In the genomic region with DNA sequence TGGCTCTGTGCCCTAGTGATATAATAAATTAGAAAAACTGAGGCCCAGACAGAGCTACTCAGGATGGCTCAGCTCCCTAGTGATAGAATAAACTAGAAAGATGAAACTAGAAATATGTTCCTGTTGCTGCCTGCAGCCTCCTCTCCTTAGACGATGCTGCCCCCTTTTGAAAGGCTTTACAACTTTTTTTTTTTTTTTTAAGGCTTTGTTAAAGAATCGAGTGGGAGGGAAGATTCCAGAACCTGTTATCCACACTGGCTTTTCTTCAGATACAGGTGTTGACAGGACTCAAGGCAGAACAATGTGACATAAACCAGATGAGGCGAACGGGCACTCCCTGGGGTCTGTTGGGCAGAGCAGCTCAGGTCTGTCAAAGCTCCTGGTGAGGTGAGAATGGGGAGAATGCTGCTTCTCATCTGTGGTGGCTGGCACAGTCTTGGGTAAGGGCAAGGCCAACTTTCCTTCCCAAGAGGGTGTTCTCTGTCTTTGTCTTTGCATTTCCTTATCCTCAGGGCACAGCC, we compare ENCODE assay signal across 8 cellular contexts.
DNase-seq lines count a peak whose midpoint lies in the region; ATAC-seq and TF ChIP-seq lines count a peak whose summit lies in the region.

No MANE protein-coding gene starts in this region.

- H3K9ac ChIP-seq in SK-N-SH = no peak overlapping the region

- H3K27me3 ChIP-seq in SK-N-SH (ENCODE audit: insufficient read depth) = peaks cover 34% of the 10 kb centered on the region
- H3K27me3 ChIP-seq in lower lobe of right lung (ENCODE audit: low read depth) = no peaks in the 10 kb centered on the region

- no peaks in the 10 kb centered on the region for H3K79me2 ChIP-seq in SK-N-SH (ENCODE audit: insufficient read depth)

- no peaks in the 10 kb centered on the region for H3K9me2 ChIP-seq in SK-N-SH

- H3F3A ChIP-seq in SK-N-SH (replicated peaks; ENCODE audit: insufficient read depth) = no peaks in the 10 kb centered on the region

- intact Hi-C loops in lower lobe of right lung (cut with DNase I) = no loop called here

- 6% methylated on average over 4 of the region's 4 CpGs for WGBS in SK-N-SH (ENCODE audit: low lambda C conversion rate)

- H3K4me3 Mint-ChIP-seq in chondrocyte (ENCODE audit: unreplicated experiment) = no peak overlapping the region

- peak; percentile 60 for TF ChIP-seq RAD21 in SK-N-SH (IDR thresholded peaks at IDR 0.05; ENCODE audit: low read length)

- H2AFZ ChIP-seq in SK-N-SH (ENCODE audit: low read depth) = no peak overlapping the region

- no peaks in the 10 kb centered on the region for H4K20me1 ChIP-seq in SK-N-SH (ENCODE audit: insufficient read depth)

- no peak overlapping the region for H3K4me2 ChIP-seq in SK-N-SH

- H3K27ac Mint-ChIP-seq in chondrocyte (ENCODE audit: unreplicated experiment) = no peak overlapping the region

- H3K27me3 Mint-ChIP-seq in chondrocyte (ENCODE audit: low read depth) = peaks cover 13% of the 10 kb centered on the region

- H3K27ac ChIP-seq in SK-N-SH (ENCODE audit: low read depth in 2 of 2, low read length in 1 of 2) = no peak overlapping the region
- no peak overlapping the region for H3K27ac ChIP-seq in lower lobe of right lung

- TF ChIP-seq EP300 in SK-N-SH (IDR thresholded peaks at IDR 0.05; ENCODE audit: borderline replicate concordance in 1 of 2, low read depth in 1 of 2, low read length in 1 of 2) = no peak

- no peaks in the 10 kb centered on the region for H3K4me1 ChIP-seq in SK-N-SH (ENCODE audit: control insufficient read depth in 1 of 2, insufficient read depth in 2 of 2, low read depth in 1 of 2, low read length in 1 of 2)
- peaks cover 4% of the 10 kb centered on the region for H3K4me1 ChIP-seq in lower lobe of right lung

- CTCF ChIA-PET in SK-N-SH (lab: Yijun Ruan, JAX) = interaction anchor here (0.6 to 16.4 kb wide), 10 partner anchors 10 to 999 kb away, joined by 3 to 208 read pairs (median 4); no protein-coding TSS in a partner anchor

- H3K9me3 Mint-ChIP-seq in chondrocyte (ENCODE audit: low read depth) = no peaks in the 10 kb centered on the region

- H3K4me3 ChIP-seq in SK-N-SH (ENCODE audit: low read depth in 2 of 2, low read length in 1 of 2) (no peak overlapping the region; a peak in 1 of 4 replicates), lower lobe of right lung (no peak overlapping the region)

- DNase-seq in SK-N-SH = no peak
- DNase-seq in NCI-H2107 treated with DMSO at 0.1 percent for 48 hours (lab: John Stamatoyannopoulos, UW; ENCODE audit: unreplicated experiment) = peak; percentile 27
- DNase-seq in chondrocyte (ENCODE audit: low spot score) = no peak
- DNase-seq in lower lobe of right lung = no peak
- no peak for DNase-seq in SKM-1 (lab: John Stamatoyannopoulos, UW; ENCODE audit: unreplicated experiment)
- no peak for DNase-seq in amniotic stem cell (lab: John Stamatoyannopoulos, UW)
- DNase-seq in cortex of kidney (lab: John Stamatoyannopoulos, UW) = no peak

- H3K36me3 ChIP-seq in SK-N-SH (replicated peaks in 1 of 2; ENCODE audit: control insufficient read depth in 1 of 2, insufficient read depth in 2 of 2, low read length in 1 of 2) = no peaks in the 10 kb centered on the region
- H3K36me3 ChIP-seq in lower lobe of right lung = no peaks in the 10 kb centered on the region

- no peak for ATAC-seq in SK-N-SH treated with all-trans-retinoic acid at 6 μM for 48 hours
- ATAC-seq in lower lobe of right lung = peak; percentile 11 to 39

- no peaks in the 10 kb centered on the region for H3K9me3 ChIP-seq in SK-N-SH
- H3K9me3 ChIP-seq in lower lobe of right lung = no peaks in the 10 kb centered on the region

- H3K36me3 Mint-ChIP-seq in chondrocyte (ENCODE audit: low read depth) = no peaks in the 10 kb centered on the region

- TF ChIP-seq CTCF in SK-N-SH (IDR thresholded peaks at IDR 0.05) (peak; percentile 90), chondrocyte (IDR thresholded peaks at IDR 0.05) (peak; percentile 94), lower lobe of right lung (IDR thresholded peaks at IDR 0.05) (peak; percentile 46)

- POLR2A ChIA-PET in SK-N-SH (lab: Yijun Ruan, JAX) = no interaction called here

- H3K4me1 Mint-ChIP-seq in chondrocyte (ENCODE audit: low read depth) = peaks cover 6% of the 10 kb centered on the region

TF ChIP-seq in SK-N-SH, 30 proteins besides CTCF, POLR2A, EP300 and RAD21:
- TF ChIP-seq, protein P1, sequence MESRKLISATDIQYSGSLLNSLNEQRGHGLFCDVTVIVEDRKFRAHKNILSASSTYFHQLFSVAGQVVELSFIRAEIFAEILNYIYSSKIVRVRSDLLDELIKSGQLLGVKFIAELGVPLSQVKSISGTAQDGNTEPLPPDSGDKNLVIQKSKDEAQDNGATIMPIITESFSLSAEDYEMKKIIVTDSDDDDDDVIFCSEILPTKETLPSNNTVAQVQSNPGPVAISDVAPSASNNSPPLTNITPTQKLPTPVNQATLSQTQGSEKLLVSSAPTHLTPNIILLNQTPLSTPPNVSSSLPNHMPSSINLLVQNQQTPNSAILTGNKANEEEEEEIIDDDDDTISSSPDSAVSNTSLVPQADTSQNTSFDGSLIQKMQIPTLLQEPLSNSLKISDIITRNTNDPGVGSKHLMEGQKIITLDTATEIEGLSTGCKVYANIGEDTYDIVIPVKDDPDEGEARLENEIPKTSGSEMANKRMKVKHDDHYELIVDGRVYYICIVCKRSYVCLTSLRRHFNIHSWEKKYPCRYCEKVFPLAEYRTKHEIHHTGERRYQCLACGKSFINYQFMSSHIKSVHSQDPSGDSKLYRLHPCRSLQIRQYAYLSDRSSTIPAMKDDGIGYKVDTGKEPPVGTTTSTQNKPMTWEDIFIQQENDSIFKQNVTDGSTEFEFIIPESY (IDR thresholded peaks at IDR 0.05; ENCODE audit: borderline replicate concordance, low read depth) = no peak
- TF ChIP-seq NRF1 (IDR thresholded peaks at IDR 0.05; ENCODE audit: low read depth, low read length) (no peak), TCF12 (IDR thresholded peaks at IDR 0.05) (no peak), FOXM1 (IDR thresholded peaks at IDR 0.05; ENCODE audit: low read depth) (no peak), GABPA (IDR thresholded peaks at IDR 0.05; ENCODE audit: low read depth) (no peak)
- TF ChIP-seq, protein P2, sequence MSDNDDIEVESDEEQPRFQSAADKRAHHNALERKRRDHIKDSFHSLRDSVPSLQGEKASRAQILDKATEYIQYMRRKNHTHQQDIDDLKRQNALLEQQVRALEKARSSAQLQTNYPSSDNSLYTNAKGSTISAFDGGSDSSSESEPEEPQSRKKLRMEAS (IDR thresholded peaks at IDR 0.05; ENCODE audit: low read depth) = no peak

TF ChIP-seq in SK-N-SH treated with all-trans-retinoic acid at 6 μM for 48 hours, 23 proteins besides CTCF, POLR2A, EP300 and RAD21:
- TF ChIP-seq RARB (CRISPR knock-in tag; IDR thresholded peaks at IDR 0.05) (no peak), ZFP3 (CRISPR knock-in tag; IDR thresholded peaks at IDR 0.05) (no peak), PATZ1 (CRISPR knock-in tag; IDR thresholded peaks at IDR 0.05; ENCODE audit: borderline replicate concordance) (no peak), SNAI2 (CRISPR knock-in tag; IDR thresholded peaks at IDR 0.05) (no peak), ZNF70 (CRISPR knock-in tag; IDR thresholded peaks at IDR 0.05) (no peak), GLIS3 (CRISPR knock-in tag; IDR thresholded peaks at IDR 0.05) (no peak), ISL1 (CRISPR knock-in tag; IDR thresholded peaks at IDR 0.05) (no peak), TCF4 (CRISPR knock-in tag; IDR thresholded peaks at IDR 0.05; ENCODE audit: borderline replicate concordance) (no peak), OSR1 (CRISPR knock-in tag; IDR thresholded peaks at IDR 0.05) (no peak), CSDC2 (CRISPR knock-in tag; IDR thresholded peaks at IDR 0.05) (no peak), TOX (CRISPR knock-in tag; IDR thresholded peaks at IDR 0.05; ENCODE audit: borderline replicate concordance) (no peak), PPARA (CRISPR knock-in tag; IDR thresholded peaks at IDR 0.05; ENCODE audit: borderline replicate concordance) (no peak), BACH2 (CRISPR knock-in tag; IDR thresholded peaks at IDR 0.05; ENCODE audit: borderline replicate concordance) (no peak)
- TF ChIP-seq, protein P3, sequence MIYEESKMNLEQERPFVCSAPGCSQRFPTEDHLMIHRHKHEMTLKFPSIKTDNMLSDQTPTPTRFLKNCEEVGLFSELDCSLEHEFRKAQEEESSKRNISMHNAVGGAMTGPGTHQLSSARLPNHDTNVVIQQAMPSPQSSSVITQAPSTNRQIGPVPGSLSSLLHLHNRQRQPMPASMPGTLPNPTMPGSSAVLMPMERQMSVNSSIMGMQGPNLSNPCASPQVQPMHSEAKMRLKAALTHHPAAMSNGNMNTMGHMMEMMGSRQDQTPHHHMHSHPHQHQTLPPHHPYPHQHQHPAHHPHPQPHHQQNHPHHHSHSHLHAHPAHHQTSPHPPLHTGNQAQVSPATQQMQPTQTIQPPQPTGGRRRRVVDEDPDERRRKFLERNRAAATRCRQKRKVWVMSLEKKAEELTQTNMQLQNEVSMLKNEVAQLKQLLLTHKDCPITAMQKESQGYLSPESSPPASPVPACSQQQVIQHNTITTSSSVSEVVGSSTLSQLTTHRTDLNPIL (CRISPR knock-in tag; IDR thresholded peaks at IDR 0.05; ENCODE audit: low read depth) = no peak
